In the genomic region with DNA sequence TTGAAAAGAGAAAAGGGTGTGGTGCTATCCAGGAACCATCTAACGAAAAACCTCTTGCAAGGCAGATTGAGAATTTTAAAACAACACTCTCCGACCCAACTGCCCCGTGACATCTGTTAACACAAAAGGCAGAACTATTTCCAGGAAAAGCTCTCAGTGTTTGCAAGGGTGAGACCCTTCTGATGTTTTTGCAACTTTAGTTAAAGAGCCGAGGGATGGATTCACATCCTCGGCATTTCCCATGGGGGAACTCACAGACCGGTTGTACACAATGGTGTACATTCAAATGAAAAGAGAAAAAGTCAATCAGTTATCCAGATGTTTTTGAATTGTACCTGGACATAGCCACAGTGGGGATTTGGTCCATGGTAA, we compare ENCODE assay signal across 18 cellular contexts.
"Had no signal": no experiment of that assay in that cellular context is flagged by ENCODE, and none has a peak within 500 bp of the region (broad histone marks: within the 10 kb centered on the region; RNA-seq: fewer than 3 reads in every experiment).

No MANE protein-coding gene starts in this region.

- H3K36me3 ChIP-seq: colonic mucosa, heart right ventricle, suprapubic skin, thyroid gland had no signal

- H3K27me3 ChIP-seq: colonic mucosa, heart right ventricle, suprapubic skin, thyroid gland had no signal

- H3K4me1 ChIP-seq: colonic mucosa, thyroid gland had no signal

- H3K9me3 ChIP-seq: colonic mucosa, heart right ventricle, suprapubic skin, thyroid gland had no signal

- H3K4me3 ChIP-seq: colonic mucosa, heart right ventricle, smooth muscle cell, suprapubic skin, thyroid gland had no signal

- DNase-seq: cerebellar nuclear complex; colonic mucosa; dermis blood vessel endothelial cell; effector CD4-positive, alpha-beta T cell; endodermal cell; erythroblast; foreskin melanocyte; heart right ventricle; immature natural killer cell; natural killer cell; posterior cingulate gyrus; stimulated activated CD4-positive, alpha-beta T cell treated with anti-CD3 and anti-CD28 coated beads, Interleukin-4, amount 100 ng/mL, for 1 hour; stimulated activated CD8-positive, alpha-beta memory T cell treated with anti-CD3 and anti-CD28 coated beads, Interleukin-4, amount 100 ng/mL, for 48 hours; stimulated activated naive CD8-positive, alpha-beta T cell treated with anti-CD3 and anti-CD28 coated beads, Interleukin-15, Interleukin-2, amounts not matched to agents 100 U/mL and 50 U/mL, for 24 hours; thyroid gland had no signal

- H3K27ac ChIP-seq: colonic mucosa, suprapubic skin, thyroid gland had no signal

- ATAC-seq: natural killer cell; stimulated activated effector memory CD8-positive, alpha-beta T cell treated with anti-CD3 and anti-CD28 coated beads, Interleukin-12 subunit alpha, Interleukin-12 subunit beta, amount 100 ng/mL, for 72 hours; stimulated activated naive CD8-positive, alpha-beta T cell treated with anti-CD3 and anti-CD28 coated beads, Interleukin-15, Interleukin-2, amounts not matched to agents 100 U/mL and 50 U/mL, for 24 hours had no signal
